31 cellular contexts compared by ENCODE assay signal in genomic region chr4:175635513-175635912, GRCh38.
"Had no signal": no experiment of that assay in that cellular context is flagged by ENCODE, and none has a peak within 500 bp of the region (broad histone marks: within the 10 kb centered on the region; RNA-seq: fewer than 3 reads in every experiment).

No MANE protein-coding gene starts in this region.

- DNase-seq: activated CD4-positive, alpha-beta memory T cell treated with anti-CD3 and anti-CD28 coated beads for 36 hours; activated CD4-positive, alpha-beta T cell treated with anti-CD3 and anti-CD28 coated beads for 36 hours; activated CD4-positive, alpha-beta T cell treated with anti-CD3 and anti-CD28 coated beads, Interleukin-2, amount 10 ng/mL, durations not matched to agents 24 days and 14 days; activated CD4-positive, CD25-positive, alpha-beta regulatory T cell; activated CD4-positive, CD25-positive, alpha-beta regulatory T cell treated with anti-CD3 and anti-CD28 coated beads, Interleukin-2, amount 50 U/mL, for 72 hours; activated CD8-positive, alpha-beta memory T cell treated with anti-CD3 and anti-CD28 coated beads, Interleukin-2, amount 10 ng/mL, durations not matched to agents 7 days and 5 days; activated CD8-positive, alpha-beta memory T cell treated with anti-CD3 and anti-CD28 coated beads, Interleukin-2, amount 50 U/mL, for 4 hours; activated CD8-positive, alpha-beta T cell treated with anti-CD3 and anti-CD28 coated beads, Interleukin-2, amount 10 ng/mL, durations not matched to agents 7 days and 5 days; activated effector memory CD4-positive, alpha-beta T cell treated with anti-CD3 and anti-CD28 coated beads, Interleukin-2, amount 50 U/mL, for 16 hours; activated naive CD4-positive, alpha-beta T cell treated with anti-CD3 and anti-CD28 coated beads for 36 hours; activated naive CD8-positive, alpha-beta T cell treated with anti-CD3 and anti-CD28 coated beads for 36 hours; activated naive CD8-positive, alpha-beta T cell treated with anti-CD3 and anti-CD28 coated beads, Interleukin-2, amount 50 U/mL, for 24 hours; activated T-cell treated with anti-CD3 and anti-CD28 coated beads, Interleukin-2, amount 50 U/mL, for 1 hour; activated T-cell treated with anti-CD3 and anti-CD28 coated beads, Interleukin-2, amount 50 U/mL, for 48 hours; adrenal gland; amygdala; aorta; body of pancreas; caudate nucleus; cortex of kidney; dermis blood vessel endothelial cell; effector CD4-positive, alpha-beta T cell; effector memory CD8-positive, alpha-beta T cell; erythroblast; foreskin melanocyte; T-helper 2 cell had no signal

- H3K9me3 ChIP-seq: adrenal gland, body of pancreas, esophagus muscularis mucosa, gastroesophageal sphincter had no signal

- H3K4me1 Mint-ChIP-seq: activated CD4-positive, alpha-beta T cell treated with anti-CD3 and anti-CD28 coated beads for 36 hours; activated CD4-positive, alpha-beta T cell treated with anti-CD3 and anti-CD28 coated beads, Interleukin-2, amount 10 ng/mL, durations not matched to agents 24 days and 14 days; activated CD8-positive, alpha-beta memory T cell treated with anti-CD3 and anti-CD28 coated beads, Interleukin-2, amount 10 ng/mL, durations not matched to agents 7 days and 5 days; activated naive CD4-positive, alpha-beta T cell treated with anti-CD3 and anti-CD28 coated beads, Interleukin-2, amount 50 U/mL, for 24 hours; activated naive CD8-positive, alpha-beta T cell treated with anti-CD3 and anti-CD28 coated beads for 36 hours; activated naive CD8-positive, alpha-beta T cell treated with anti-CD3 and anti-CD28 coated beads, Interleukin-2, amount 50 U/mL, for 24 hours had no signal

- H3K4me3 Mint-ChIP-seq: activated CD4-positive, alpha-beta memory T cell treated with anti-CD3 and anti-CD28 coated beads for 36 hours; activated CD4-positive, alpha-beta T cell treated with anti-CD3 and anti-CD28 coated beads for 36 hours; activated CD4-positive, alpha-beta T cell treated with anti-CD3 and anti-CD28 coated beads, Interleukin-2, amount 10 ng/mL, durations not matched to agents 24 days and 14 days; activated CD8-positive, alpha-beta memory T cell treated with anti-CD3 and anti-CD28 coated beads, Interleukin-2, amount 10 ng/mL, durations not matched to agents 7 days and 5 days; activated CD8-positive, alpha-beta T cell treated with anti-CD3 and anti-CD28 coated beads, Interleukin-2, amount 10 ng/mL, durations not matched to agents 7 days and 5 days; activated naive CD4-positive, alpha-beta T cell treated with anti-CD3 and anti-CD28 coated beads for 36 hours; activated naive CD4-positive, alpha-beta T cell treated with anti-CD3 and anti-CD28 coated beads, Interleukin-2, amount 50 U/mL, for 24 hours; activated naive CD8-positive, alpha-beta T cell treated with anti-CD3 and anti-CD28 coated beads for 36 hours; activated naive CD8-positive, alpha-beta T cell treated with anti-CD3 and anti-CD28 coated beads, Interleukin-2, amount 50 U/mL, for 24 hours; activated T-helper 1 cell treated with anti-CD3 and anti-CD28 coated beads, Interleukin-12 subunit alpha, Interleukin-12 subunit beta, Interleukin-2, Interleukin-4 antibody, amounts not matched to agents 30 ng/mL and 10 ng/mL and 1 ng/mL, durations not matched to agents 14 hours and 24 hours and 36 hours; effector memory CD8-positive, alpha-beta T cell had no signal

- H3K27me3 ChIP-seq: adrenal gland, body of pancreas, esophagus muscularis mucosa, gastroesophageal sphincter had no signal

- H3K9me3 Mint-ChIP-seq: activated CD4-positive, alpha-beta memory T cell treated with anti-CD3 and anti-CD28 coated beads for 36 hours; activated CD4-positive, alpha-beta T cell treated with anti-CD3 and anti-CD28 coated beads, Interleukin-2, amount 10 ng/mL, durations not matched to agents 24 days and 14 days; activated naive CD4-positive, alpha-beta T cell treated with anti-CD3 and anti-CD28 coated beads for 36 hours; activated naive CD4-positive, alpha-beta T cell treated with anti-CD3 and anti-CD28 coated beads, Interleukin-2, amount 50 U/mL, for 24 hours; activated T-helper 1 cell treated with anti-CD3 and anti-CD28 coated beads, Interleukin-12 subunit alpha, Interleukin-12 subunit beta, Interleukin-2, Interleukin-4 antibody, amounts not matched to agents 30 ng/mL and 10 ng/mL and 1 ng/mL, durations not matched to agents 14 hours and 24 hours and 36 hours; activated T-helper 2 cell treated with anti-CD3 and anti-CD28 coated beads, Interferon-gamma antibody, Interleukin-2, Interleukin-4, amounts not matched to agents 10 μg/mL and 5 μg/mL and 100 μg/mL, durations not matched to agents 14 hours and 24 hours and 36 hours; effector memory CD8-positive, alpha-beta T cell had no signal

- H3K4me1 ChIP-seq: adrenal gland, body of pancreas, gastroesophageal sphincter had no signal

- H3K36me3 Mint-ChIP-seq: activated CD4-positive, alpha-beta memory T cell treated with anti-CD3 and anti-CD28 coated beads for 36 hours; activated CD8-positive, alpha-beta memory T cell treated with anti-CD3 and anti-CD28 coated beads, Interleukin-2, amount 10 ng/mL, durations not matched to agents 7 days and 5 days; activated naive CD4-positive, alpha-beta T cell treated with anti-CD3 and anti-CD28 coated beads, Interleukin-2, amount 50 U/mL, for 24 hours; activated naive CD8-positive, alpha-beta T cell treated with anti-CD3 and anti-CD28 coated beads for 36 hours had no signal

- ATAC-seq: activated CD4-positive, alpha-beta T cell treated with anti-CD3 and anti-CD28 coated beads for 36 hours; activated CD8-positive, alpha-beta memory T cell treated with anti-CD3 and anti-CD28 coated beads, Interleukin-2, amount 10 ng/mL, durations not matched to agents 7 days and 5 days; activated CD8-positive, alpha-beta T cell treated with anti-CD3 and anti-CD28 coated beads, Interleukin-2, amount 10 ng/mL, durations not matched to agents 7 days and 5 days; activated naive CD8-positive, alpha-beta T cell treated with anti-CD3 and anti-CD28 coated beads, Interleukin-2, amount 50 U/mL, for 24 hours; body of pancreas; effector memory CD8-positive, alpha-beta T cell; gastroesophageal sphincter had no signal

- H3K27ac Mint-ChIP-seq: activated CD4-positive, alpha-beta memory T cell treated with anti-CD3 and anti-CD28 coated beads for 36 hours; activated CD4-positive, alpha-beta T cell treated with anti-CD3 and anti-CD28 coated beads for 36 hours; activated CD4-positive, alpha-beta T cell treated with anti-CD3 and anti-CD28 coated beads, Interleukin-2, amount 10 ng/mL, durations not matched to agents 24 days and 14 days; activated CD8-positive, alpha-beta memory T cell treated with anti-CD3 and anti-CD28 coated beads, Interleukin-2, amount 10 ng/mL, durations not matched to agents 7 days and 5 days; activated CD8-positive, alpha-beta T cell treated with anti-CD3 and anti-CD28 coated beads, Interleukin-2, amount 10 ng/mL, durations not matched to agents 7 days and 5 days; activated naive CD4-positive, alpha-beta T cell treated with anti-CD3 and anti-CD28 coated beads for 36 hours; activated naive CD4-positive, alpha-beta T cell treated with anti-CD3 and anti-CD28 coated beads, Interleukin-2, amount 50 U/mL, for 24 hours; activated naive CD8-positive, alpha-beta T cell treated with anti-CD3 and anti-CD28 coated beads for 36 hours; activated naive CD8-positive, alpha-beta T cell treated with anti-CD3 and anti-CD28 coated beads, Interleukin-2, amount 50 U/mL, for 24 hours; activated T-helper 1 cell treated with anti-CD3 and anti-CD28 coated beads, Interleukin-12 subunit alpha, Interleukin-12 subunit beta, Interleukin-2, Interleukin-4 antibody, amounts not matched to agents 30 ng/mL and 10 ng/mL and 1 ng/mL, durations not matched to agents 14 hours and 24 hours and 36 hours; activated T-helper 2 cell treated with anti-CD3 and anti-CD28 coated beads, Interferon-gamma antibody, Interleukin-2, Interleukin-4, amounts not matched to agents 10 μg/mL and 5 μg/mL and 100 μg/mL, durations not matched to agents 14 hours and 24 hours and 36 hours; effector memory CD8-positive, alpha-beta T cell had no signal

- H3K36me3 ChIP-seq: adrenal gland, esophagus muscularis mucosa, gastroesophageal sphincter had no signal

- H3K4me3 ChIP-seq: adrenal gland, body of pancreas, esophagus muscularis mucosa, gastroesophageal sphincter had no signal

- H3K27me3 Mint-ChIP-seq: activated CD4-positive, alpha-beta memory T cell treated with anti-CD3 and anti-CD28 coated beads for 36 hours; activated CD4-positive, alpha-beta T cell treated with anti-CD3 and anti-CD28 coated beads for 36 hours; activated CD4-positive, alpha-beta T cell treated with anti-CD3 and anti-CD28 coated beads, Interleukin-2, amount 10 ng/mL, durations not matched to agents 24 days and 14 days; activated CD8-positive, alpha-beta memory T cell treated with anti-CD3 and anti-CD28 coated beads, Interleukin-2, amount 10 ng/mL, durations not matched to agents 7 days and 5 days; activated naive CD4-positive, alpha-beta T cell treated with anti-CD3 and anti-CD28 coated beads, Interleukin-2, amount 50 U/mL, for 24 hours; activated naive CD8-positive, alpha-beta T cell treated with anti-CD3 and anti-CD28 coated beads for 36 hours; activated naive CD8-positive, alpha-beta T cell treated with anti-CD3 and anti-CD28 coated beads, Interleukin-2, amount 50 U/mL, for 24 hours; effector memory CD8-positive, alpha-beta T cell had no signal

- H3K27ac ChIP-seq: adrenal gland, body of pancreas, esophagus muscularis mucosa, gastroesophageal sphincter had no signal
